22 cellular contexts compared by ENCODE assay signal in genomic region chr13:53240316-53240715, GRCh38.
"Had no signal": no experiment of that assay in that cellular context is flagged by ENCODE, and none has a peak within 500 bp of the region (broad histone marks: within the 10 kb centered on the region; RNA-seq: fewer than 3 reads in every experiment).

No MANE protein-coding gene starts in this region.

- H3K27me3 Mint-ChIP-seq: activated CD4-positive, alpha-beta T cell treated with anti-CD3 and anti-CD28 coated beads, Interleukin-2, amount 10 ng/mL, durations not matched to agents 24 days and 14 days; activated CD8-positive, alpha-beta memory T cell treated with anti-CD3 and anti-CD28 coated beads, Interleukin-2, amount 10 ng/mL, durations not matched to agents 7 days and 5 days; activated T-cell treated with anti-CD3 and anti-CD28 coated beads, Interleukin-2, amount 50 U/mL, for 24 hours; central memory CD8-positive, alpha-beta T cell; IgD-negative memory B cell; T-cell had no signal

- DNase-seq: activated CD4-positive, alpha-beta T cell treated with anti-CD3 and anti-CD28 coated beads, Interleukin-2, amount 10 ng/mL, durations not matched to agents 24 days and 14 days; activated CD4-positive, alpha-beta T cell treated with anti-CD3 and anti-CD28 coated beads, Interleukin-2, amount 50 U/mL, for 48 hours; activated CD8-positive, alpha-beta memory T cell treated with anti-CD3 and anti-CD28 coated beads, Interleukin-2, amount 10 ng/mL, durations not matched to agents 7 days and 5 days; activated effector memory CD4-positive, alpha-beta T cell treated with Interleukin-2 at 50 U/mL for 16 hours; activated naive CD4-positive, alpha-beta T cell; activated T-cell treated with anti-CD3 and anti-CD28 coated beads, Interleukin-2, amount 50 U/mL, for 24 hours; aorta; KG1; NCI-H1048; NCI-H1930; NCI-H345; NCI-H774; OCI-M1; RPMI8226; T-cell; T-helper 2 cell; T1000 had no signal

- H3K27ac Mint-ChIP-seq: activated CD4-positive, alpha-beta T cell treated with anti-CD3 and anti-CD28 coated beads, Interleukin-2, amount 10 ng/mL, durations not matched to agents 24 days and 14 days; activated CD8-positive, alpha-beta memory T cell treated with anti-CD3 and anti-CD28 coated beads, Interleukin-2, amount 10 ng/mL, durations not matched to agents 7 days and 5 days; activated naive CD4-positive, alpha-beta T cell treated with anti-CD3 and anti-CD28 coated beads, Interleukin-2, amount 50 U/mL, for 24 hours; activated T-cell treated with anti-CD3 and anti-CD28 coated beads, Interleukin-2, amount 50 U/mL, for 24 hours; activated T-helper 1 cell treated with anti-CD3 and anti-CD28 coated beads, Interleukin-12 subunit alpha, Interleukin-12 subunit beta, Interleukin-2, Interleukin-4 antibody, amounts not matched to agents 30 ng/mL and 10 ng/mL and 1 ng/mL, durations not matched to agents 14 hours and 24 hours and 36 hours; IgD-negative memory B cell; T-cell had no signal

- H3K4me3 Mint-ChIP-seq: activated CD4-positive, alpha-beta T cell treated with anti-CD3 and anti-CD28 coated beads, Interleukin-2, amount 10 ng/mL, durations not matched to agents 24 days and 14 days; activated CD8-positive, alpha-beta memory T cell treated with anti-CD3 and anti-CD28 coated beads, Interleukin-2, amount 10 ng/mL, durations not matched to agents 7 days and 5 days; activated naive CD4-positive, alpha-beta T cell treated with anti-CD3 and anti-CD28 coated beads, Interleukin-2, amount 50 U/mL, for 24 hours; activated T-cell treated with anti-CD3 and anti-CD28 coated beads, Interleukin-2, amount 50 U/mL, for 24 hours; activated T-helper 1 cell treated with anti-CD3 and anti-CD28 coated beads, Interleukin-12 subunit alpha, Interleukin-12 subunit beta, Interleukin-2, Interleukin-4 antibody, amounts not matched to agents 30 ng/mL and 10 ng/mL and 1 ng/mL, durations not matched to agents 14 hours and 24 hours and 36 hours; central memory CD8-positive, alpha-beta T cell; IgD-negative memory B cell; T-cell had no signal

- H3K27ac ChIP-seq: SK-N-MC had no signal

- H3K4me3 ChIP-seq: SK-N-MC had no signal

- H3K36me3 Mint-ChIP-seq: activated CD8-positive, alpha-beta memory T cell treated with anti-CD3 and anti-CD28 coated beads, Interleukin-2, amount 10 ng/mL, durations not matched to agents 7 days and 5 days; activated naive CD4-positive, alpha-beta T cell treated with anti-CD3 and anti-CD28 coated beads, Interleukin-2, amount 50 U/mL, for 24 hours; IgD-negative memory B cell; T-cell had no signal

- H3K9me3 Mint-ChIP-seq: activated CD4-positive, alpha-beta T cell treated with anti-CD3 and anti-CD28 coated beads, Interleukin-2, amount 10 ng/mL, durations not matched to agents 24 days and 14 days; activated naive CD4-positive, alpha-beta T cell treated with anti-CD3 and anti-CD28 coated beads, Interleukin-2, amount 50 U/mL, for 24 hours; activated T-cell treated with anti-CD3 and anti-CD28 coated beads, Interleukin-2, amount 50 U/mL, for 24 hours; activated T-helper 1 cell treated with anti-CD3 and anti-CD28 coated beads, Interleukin-12 subunit alpha, Interleukin-12 subunit beta, Interleukin-2, Interleukin-4 antibody, amounts not matched to agents 30 ng/mL and 10 ng/mL and 1 ng/mL, durations not matched to agents 14 hours and 24 hours and 36 hours; central memory CD8-positive, alpha-beta T cell; IgD-negative memory B cell; T-cell had no signal

- H3K4me1 Mint-ChIP-seq: activated CD4-positive, alpha-beta T cell treated with anti-CD3 and anti-CD28 coated beads, Interleukin-2, amount 10 ng/mL, durations not matched to agents 24 days and 14 days; activated CD8-positive, alpha-beta memory T cell treated with anti-CD3 and anti-CD28 coated beads, Interleukin-2, amount 10 ng/mL, durations not matched to agents 7 days and 5 days; activated naive CD4-positive, alpha-beta T cell treated with anti-CD3 and anti-CD28 coated beads, Interleukin-2, amount 50 U/mL, for 24 hours; central memory CD8-positive, alpha-beta T cell; IgD-negative memory B cell; T-cell had no signal
